ENCODE assay signal across 10 cellular contexts in genomic region chr9:124800306-124801259, GRCh38. TPM values are rescaled to one million over a fixed set of nuclear protein-coding genes. Genes with fewer than 3 reads are reported as not detected.
A peak's percentile ranks its signal among the peaks of the same experiment; 100 is the strongest.
DNase-seq lines count a peak whose midpoint lies in the region; ATAC-seq lines count a peak whose summit lies in the region.
"Had no signal": no experiment of that assay in that cellular context is flagged by ENCODE, and none has a peak within 500 bp of the region (broad histone marks: within the 10 kb centered on the region; RNA-seq: fewer than 3 reads in every experiment).

No MANE protein-coding gene starts in this region.

- intact Hi-C loops in left ventricle myocardium superior (cut with micrococcal nuclease) = no loop called here

- no peak overlapping the region for H3K4me3 Mint-ChIP-seq in T-helper 17 cell
- no peak overlapping the region for H3K4me3 Mint-ChIP-seq in activated T-cell treated with anti-CD3 and anti-CD28 coated beads, Interleukin-2, amount 50 U/mL, for 24 hours
- H3K4me3 Mint-ChIP-seq: activated CD4-positive, alpha-beta T cell treated with anti-CD3 and anti-CD28 coated beads for 36 hours had no signal

- no peaks in the 10 kb centered on the region for H3K9me3 Mint-ChIP-seq in activated T-cell treated with anti-CD3 and anti-CD28 coated beads, Interleukin-2, amount 50 U/mL, for 24 hours

- peaks cover 2% of the 10 kb centered on the region for H3K4me1 Mint-ChIP-seq in T-helper 17 cell
- H3K4me1 Mint-ChIP-seq in activated T-cell treated with anti-CD3 and anti-CD28 coated beads, Interleukin-2, amount 50 U/mL, for 24 hours (ENCODE audit: low read depth) = no peaks in the 10 kb centered on the region
- H3K4me1 Mint-ChIP-seq: activated CD4-positive, alpha-beta T cell treated with anti-CD3 and anti-CD28 coated beads for 36 hours had no signal

- peaks cover 22% of the 10 kb centered on the region for H3K27me3 Mint-ChIP-seq in T-helper 17 cell
- peaks cover 17% of the 10 kb centered on the region for H3K27me3 Mint-ChIP-seq in activated T-cell treated with anti-CD3 and anti-CD28 coated beads, Interleukin-2, amount 50 U/mL, for 24 hours

- H3K9me3 ChIP-seq in T-helper 17 cell (ENCODE audit: control insufficient read depth, low read length, poor library complexity, severe bottlenecking) = no peaks in the 10 kb centered on the region

- DNase-seq in A172 (ENCODE audit: low spot score) (peak; percentile 42), T-helper 17 cell (no peak), left ventricle myocardium superior (peak; percentile 58), SK-N-DZ (ENCODE audit: low spot score) (no peak), NCI-H82 treated with DMSO at 0.1 percent for 48 hours (lab: John Stamatoyannopoulos, UW; ENCODE audit: unreplicated experiment) (no peak)
- DNase-seq in activated T-cell treated with anti-CD3 and anti-CD28 coated beads, Interleukin-2, amount 50 U/mL, for 24 hours = no peak
- DNase-seq: activated CD4-positive, alpha-beta T cell treated with anti-CD3 and anti-CD28 coated beads for 36 hours; NCI-H2171 treated with DMSO at 0.1 percent for 48 hours had no signal

- H3K27ac Mint-ChIP-seq in T-helper 17 cell = no peak overlapping the region
- no peak overlapping the region for H3K27ac Mint-ChIP-seq in activated T-cell treated with anti-CD3 and anti-CD28 coated beads, Interleukin-2, amount 50 U/mL, for 24 hours
- H3K27ac Mint-ChIP-seq: activated CD4-positive, alpha-beta T cell treated with anti-CD3 and anti-CD28 coated beads for 36 hours had no signal

- H3K36me3 Mint-ChIP-seq in T-helper 17 cell (ENCODE audit: low read depth) = no peaks in the 10 kb centered on the region
- no peaks in the 10 kb centered on the region for H3K36me3 Mint-ChIP-seq in activated T-cell treated with anti-CD3 and anti-CD28 coated beads, Interleukin-2, amount 50 U/mL, for 24 hours (ENCODE audit: low read depth)

- peak; percentile 61 for ATAC-seq in GM21390 (IDR thresholded peaks at IDR 0.05; ENCODE audit: unreplicated experiment)
- peak; percentile 56 for ATAC-seq in T-helper 17 cell
- ATAC-seq in left ventricle myocardium superior = peak; percentile 55
- no peak for ATAC-seq in HG02642 (IDR thresholded peaks at IDR 0.05; ENCODE audit: poor library complexity, unreplicated experiment)
- ATAC-seq: activated CD4-positive, alpha-beta T cell treated with anti-CD3 and anti-CD28 coated beads for 36 hours had no signal

RNA-seq across cellular contexts. Expression of gene OLFML2A, which starts 23.6 kb away (rescaled TPM):
- total RNA-seq in A172 (2014; rRNA removed; shearing (Covaris generic)) = 12.0 and 18.0 TPM in 2 replicates
- total RNA-seq in T-helper 17 cell (not detected), left ventricle myocardium superior (38.0 TPM)
- 0.16 TPM in 1 of 2 replicates, not detected in the other for polyA plus RNA-seq in SK-N-DZ (2014; cell fraction: cytosol; rRNA removed)
- polyA plus RNA-seq in SK-N-DZ (2014; cell fraction: nucleus; rRNA removed) = 0.07 TPM in 1 of 2 replicates, not detected in the other

RNA-seq across cellular contexts. Expression of gene NR6A1, which starts 29.5 kb away (rescaled TPM):
- total RNA-seq in A172 (2014; rRNA removed; shearing (Covaris generic)) = 0.28 and 1.2 TPM in 2 replicates
- total RNA-seq in T-helper 17 cell = under 1 TPM; 0.08 to 0.22 TPM
- total RNA-seq in left ventricle myocardium superior = 1.9 TPM
- polyA plus RNA-seq in SK-N-DZ (2014; cell fraction: cytosol; rRNA removed) = 2.5 and 3.1 TPM in 2 replicates
- 2.7 and 3.8 TPM in 2 replicates for polyA plus RNA-seq in SK-N-DZ (2014; cell fraction: nucleus; rRNA removed)

RNA-seq across cellular contexts. Expression of gene WDR38, which starts 52.7 kb away (rescaled TPM):
- total RNA-seq in A172 (2014; rRNA removed; shearing (Covaris generic)) = not detected in 2 replicates
- total RNA-seq in T-helper 17 cell = not detected
- not detected for total RNA-seq in left ventricle myocardium superior
- polyA plus RNA-seq in SK-N-DZ (2014; cell fraction: cytosol; rRNA removed) = not detected in 2 replicates
- polyA plus RNA-seq in SK-N-DZ (2014; cell fraction: nucleus; rRNA removed) = not detected in 2 replicates
- total RNA-seq: activated CD4-positive, alpha-beta T cell treated with anti-CD3 and anti-CD28 coated beads for 36 hours had no signal

Comparison
In these comparisons a context has a peak if more than half of its experiments do, and no peak if none do; other contexts are left out.
1. DNase-seq: peak in A172 (single experiment) and left ventricle myocardium superior (single experiment); none in T-helper 17 cell (0 of 3), activated T-cell treated with anti-CD3 and anti-CD28 coated beads, Interleukin-2, amount 50 U/mL, for 24 hours (single experiment), SK-N-DZ (single experiment) and NCI-H82 treated with DMSO at 0.1 percent for 48 hours (single experiment).
2. RNA of gene OLFML2A, which starts 23.6 kb away (total RNA-seq): 38.0 TPM in left ventricle myocardium superior (single experiment) and 12.0 to 18.0 TPM in A172; not detected in T-helper 17 cell; every median in the first group is over 10 times any median in the second.